In the genomic region with DNA sequence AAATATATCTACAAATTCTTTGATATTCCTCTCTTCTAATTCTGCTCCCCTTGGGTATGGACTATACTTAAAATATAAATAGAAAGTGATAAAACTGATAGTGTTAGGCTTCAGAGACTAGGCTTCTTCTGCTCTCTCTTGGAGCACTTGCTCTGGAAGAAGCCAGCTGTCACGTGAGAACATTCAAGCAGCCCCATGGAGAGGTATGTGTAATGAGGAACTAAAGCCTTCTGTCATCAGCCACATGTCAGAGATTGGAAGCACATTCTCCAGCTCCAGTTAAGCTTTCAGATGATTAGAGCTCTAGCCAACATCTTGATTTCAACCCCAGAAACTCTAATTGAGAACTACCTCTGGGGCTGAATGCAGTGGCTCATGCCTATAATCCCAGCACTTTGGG, we compare ENCODE assay signal across 16 cellular contexts. TPM values are rescaled to one million over a fixed set of nuclear protein-coding genes. Genes with fewer than 3 reads are reported as not detected.
DNase-seq lines count a peak whose midpoint lies in the region; ATAC-seq and TF ChIP-seq lines count a peak whose summit lies in the region.
"Had no signal": no experiment of that assay in that cellular context is flagged by ENCODE, and none has a peak within 500 bp of the region (broad histone marks: within the 10 kb centered on the region; RNA-seq: fewer than 3 reads in every experiment).

No MANE protein-coding gene starts in this region.

- no peaks in the 10 kb centered on the region for H3K27me3 Mint-ChIP-seq in T-cell
- H3K27me3 Mint-ChIP-seq in endodermal cell (ENCODE audit: insufficient read depth): no peaks in the 10 kb centered on the region

- no peak overlapping the region for H3K4me3 Mint-ChIP-seq in T-cell
- H3K4me3 Mint-ChIP-seq in endodermal cell: no peak overlapping the region

- CTCF ChIA-PET in T-cell (lab: Charles Lee): no interaction called here

- intact Hi-C loops in heart left ventricle (cut with DNase I) (no loop called here), spleen (cut with DNase I; ENCODE audit: low total_unique reads) (no loop called here)

- H3K9me3 ChIP-seq in heart left ventricle (no peaks in the 10 kb centered on the region), spleen (no peaks in the 10 kb centered on the region), endodermal cell (ENCODE audit: control insufficient read depth, low read length) (no peaks in the 10 kb centered on the region)

- H3K36me3 Mint-ChIP-seq in activated naive CD4-positive, alpha-beta T cell treated with anti-CD3 and anti-CD28 coated beads, Interleukin-2, amount 50 U/mL, for 72 hours: peaks cover 23 to 24% of the 10 kb centered on the region in 2 donors
- peaks cover 48% of the 10 kb centered on the region for H3K36me3 Mint-ChIP-seq in T-cell
- peaks cover 67% of the 10 kb centered on the region for H3K36me3 Mint-ChIP-seq in endodermal cell (ENCODE audit: low read depth)

- 28 to 44% (median 28%) methylated on average over 1 of the region's 1 CpG for WGBS in heart left ventricle, 4 donors
- 42 to 58% (median 48%) methylated on average over 1 of the region's 1 CpG for WGBS in spleen, 5 donors
- 90% methylated on average over 1 of the region's 1 CpG; no CpG with 5 or more reads in 1 of the 2 experiments for WGBS in endodermal cell (ENCODE audit: insufficient coverage in 1 of 2, insufficient read length in 1 of 2), 2 experiments

- H3K9ac ChIP-seq in endodermal cell (ENCODE audit: extremely low read depth, low read length, poor library complexity, severe bottlenecking): no peak overlapping the region

- H3K27me3 ChIP-seq in heart left ventricle: no peaks in the 10 kb centered on the region
- no peaks in the 10 kb centered on the region for H3K27me3 ChIP-seq in spleen (replicated peaks in 1 of 7)
- no peaks in the 10 kb centered on the region for H3K27me3 ChIP-seq in endodermal cell (ENCODE audit: control insufficient read depth, insufficient read depth, low read length, poor library complexity, severe bottlenecking)

- H3K36me3 ChIP-seq in heart left ventricle: peaks cover 0 to 99% (median 81%) of the 10 kb centered on the region in 9 donors
- H3K36me3 ChIP-seq in spleen: peaks cover 1 to 99% (median 66%) of the 10 kb centered on the region in 6 donors
- H3K36me3 ChIP-seq in endodermal cell (ENCODE audit: control insufficient read depth, insufficient read depth, low read length): peaks cover 75% of the 10 kb centered on the region

- TF ChIP-seq CTCF in heart left ventricle (IDR thresholded peaks at IDR 0.05) (no peak), spleen (IDR thresholded peaks at IDR 0.05 in 8 of 11, conservative IDR thresholded peaks at IDR 0.05 in 3 of 11) (no peak), endodermal cell (conservative IDR thresholded peaks at IDR 0.05) (no peak)

- no peak for ATAC-seq in activated naive CD4-positive, alpha-beta T cell treated with anti-CD3 and anti-CD28 coated beads, Interleukin-2, amount 50 U/mL, for 72 hours
- ATAC-seq in T-cell (replicated peaks in 1 of 4) (no peak), heart left ventricle (peak; percentile 58 to 81 (median 74)), HG03135 (IDR thresholded peaks at IDR 0.05; ENCODE audit: unreplicated experiment) (no peak)

- DNase-seq in activated naive CD4-positive, alpha-beta T cell treated with anti-CD3 and anti-CD28 coated beads, Interleukin-2, amount 50 U/mL, for 72 hours (ENCODE audit: low spot score in 2 of 2): no peak
- no peak for DNase-seq in activated naive CD4-positive, alpha-beta T cell (lab: John Stamatoyannopoulos, UW)
- DNase-seq in T-cell: no peak
- no peak for DNase-seq in heart left ventricle
- DNase-seq in spleen: no peak
- no peak for DNase-seq in GOT3 (lab: John Stamatoyannopoulos, UW)
- DNase-seq in endodermal cell: no peak
- DNase-seq: activated effector memory CD4-positive, alpha-beta T cell treated with Interleukin-2 at 50 U/mL for 16 hours; DMS153; effector CD4-positive, alpha-beta T cell; foreskin fibroblast; NCI-H146; NCI-H526 treated with DMSO at 0.1 percent for 48 hours; stimulated activated CD4-positive, alpha-beta T cell treated with anti-CD3 and anti-CD28 coated beads, Interleukin-12 subunit alpha, Interleukin-12 subunit beta, amount 100 ng/mL, for 4 hours had no signal

- no peak overlapping the region for H3K4me3 ChIP-seq in heart left ventricle
- no peak overlapping the region for H3K4me3 ChIP-seq in spleen
- H3K4me3 ChIP-seq in endodermal cell (ENCODE audit: low read length): no peak overlapping the region

- no peaks in the 10 kb centered on the region for H3K9me3 Mint-ChIP-seq in activated naive CD4-positive, alpha-beta T cell treated with anti-CD3 and anti-CD28 coated beads, Interleukin-2, amount 50 U/mL, for 72 hours
- H3K9me3 Mint-ChIP-seq in T-cell (no peaks in the 10 kb centered on the region), endodermal cell (no peaks in the 10 kb centered on the region)

- peak overlapping the region in 1 of 12 donors; percentile 76 for H3K27ac ChIP-seq in heart left ventricle
- peak overlapping the region in 5 of 8 donors; percentile 45 to 76 (median 69) for H3K27ac ChIP-seq in spleen
- H3K27ac ChIP-seq in endodermal cell (ENCODE audit: low read depth, low read length): no peak overlapping the region

- no peak for TF ChIP-seq POLR2A in heart left ventricle (IDR thresholded peaks at IDR 0.05)
- TF ChIP-seq POLR2A in spleen (IDR thresholded peaks at IDR 0.05): no peak

- peak overlapping the region; percentile 35 to 37 for H3K27ac Mint-ChIP-seq in activated naive CD4-positive, alpha-beta T cell treated with anti-CD3 and anti-CD28 coated beads, Interleukin-2, amount 50 U/mL, for 72 hours
- H3K27ac Mint-ChIP-seq in T-cell (peak overlapping the region; percentile 90 to 97), endodermal cell (no peak overlapping the region)

- POLR2A ChIA-PET in T-cell (lab: Charles Lee): no interaction called here

- peaks cover 33 to 40% (median 39%) of the 10 kb centered on the region in 3 donors for H3K4me1 Mint-ChIP-seq in T-cell
- no peaks in the 10 kb centered on the region for H3K4me1 Mint-ChIP-seq in endodermal cell

- peaks cover 0 to 31% (median 14%) of the 10 kb centered on the region in 12 donors for H3K4me1 ChIP-seq in heart left ventricle
- peaks cover 10 to 36% (median 26%) of the 10 kb centered on the region in 6 donors for H3K4me1 ChIP-seq in spleen
- H3K4me1 ChIP-seq in endodermal cell (ENCODE audit: control insufficient read depth, insufficient read depth, low read length): no peaks in the 10 kb centered on the region

RNA-seq across cellular contexts. Expression of a gene that starts 34.3 kb away (rescaled TPM):
- total RNA-seq in activated naive CD4-positive, alpha-beta T cell treated with anti-CD3 and anti-CD28 coated beads, Interleukin-2, amount 50 U/mL, for 72 hours: 1 to 10 TPM; 4.6 to 4.7 TPM
- 10 to 100 TPM in 3 of 5 donors, 1 to 10 TPM in 2; 7.7 to 18.3 (median 14.4) TPM for total RNA-seq in T-cell
- 1 to 10 TPM; 3.3 to 8.1 (median 4.5) TPM for total RNA-seq in heart left ventricle
- 1 to 10 TPM; 3.4 to 6.3 TPM for polyA plus RNA-seq in heart left ventricle
- 10 to 100 TPM in 4 of 7 donors, 1 to 10 TPM in 3; 7.9 to 17.4 (median 10.6) TPM for total RNA-seq in spleen
- 1 to 10 TPM; 4.2 to 6.8 (median 5.2) TPM for polyA plus RNA-seq in spleen
- 10 to 100 TPM; 17.5 to 17.7 TPM for total RNA-seq in endodermal cell
- polyA plus RNA-seq in endodermal cell (2013, experiment 1 of 2): 11.0 TPM
- 10.3 TPM for polyA plus RNA-seq in endodermal cell (2013, experiment 2 of 2)

RNA-seq across cellular contexts. Expression of a gene that starts 59.3 kb away (rescaled TPM):
- 1 to 10 TPM in 1 of 2 donors, under 1 TPM in 1; 0.43 to 1.3 TPM for total RNA-seq in activated naive CD4-positive, alpha-beta T cell treated with anti-CD3 and anti-CD28 coated beads, Interleukin-2, amount 50 U/mL, for 72 hours
- under 1 TPM in 4 of 5 donors, not detected in 1; 0.22 to 0.44 (median 0.33) TPM for total RNA-seq in T-cell
- total RNA-seq in heart left ventricle: 1 to 10 TPM in 1 of 9 donors, not detected in 8; 2.2 TPM
- polyA plus RNA-seq in heart left ventricle: under 1 TPM in 1 of 2 donors, not detected in 1; 0.08 TPM
- 1 to 10 TPM in 6 of 7 donors, under 1 TPM in 1; 0.46 to 2.5 (median 1.4) TPM for total RNA-seq in spleen
- under 1 TPM in 2 of 3 donors, not detected in 1; 0.13 to 0.21 TPM for polyA plus RNA-seq in spleen
- total RNA-seq in endodermal cell: 10 to 100 TPM; 10.1 to 11.8 TPM
- polyA plus RNA-seq in endodermal cell (2013, experiment 1 of 2): 4.8 TPM
- 2.7 TPM for polyA plus RNA-seq in endodermal cell (2013, experiment 2 of 2)
- total RNA-seq: RPMI7951 had no signal

Comparison
In these comparisons a context has a peak if more than half of its experiments do, and no peak if none do; other contexts are left out.
1. ATAC-seq: peak in heart left ventricle (4 of 4); none in activated naive CD4-positive, alpha-beta T cell treated with anti-CD3 and anti-CD28 coated beads, Interleukin-2, amount 50 U/mL, for 72 hours (0 of 2), T-cell (0 of 4) and HG03135 (single experiment).